Comparison of ENCODE assay signal across 28 cellular contexts in genomic region chr1:10625554-10625953, GRCh38.
A peak's percentile ranks its signal among the peaks of the same experiment; 100 is the strongest.
DNase-seq lines count a peak whose midpoint lies in the region; ATAC-seq and TF ChIP-seq lines count a peak whose summit lies in the region.
"Had no signal": no experiment of that assay in that cellular context is flagged by ENCODE, and none has a peak within 500 bp of the region (broad histone marks: within the 10 kb centered on the region; RNA-seq: fewer than 3 reads in every experiment).

No MANE protein-coding gene starts in this region.

- WGBS in esophagus squamous epithelium, 2 donors: 83 to 85% methylated on average over 1 to 4 of the region's 10 CpGs
- 90 to 97% (median 92%) methylated on average over 5 to 10 of the region's 10 CpGs for WGBS in spleen, 5 donors

- no peak overlapping the region for H3K4me2 ChIP-seq in BLaER1
- H3K4me2 ChIP-seq: BLaER1 treated with 17β-estradiol and CSF1 and Interleukin-3, amounts not matched to agents 10 nM and 100 nM had no signal

- peak; percentile 10 for DNase-seq in activated T-cell treated with anti-CD3 and anti-CD28 coated beads, Interleukin-2, amount 50 U/mL, for 1 hour
- DNase-seq in activated T-cell treated with anti-CD3 and anti-CD28 coated beads for 4 hours (no peak), esophagus squamous epithelium (lab: John Stamatoyannopoulos, UW) (no peak), spleen (peak; percentile 33), KBM-7 (no peak)
- DNase-seq in effector memory CD4-positive, alpha-beta T cell: no peak
- DNase-seq: activated CD4-positive, alpha-beta T cell treated with anti-CD3 and anti-CD28 coated beads, Interleukin-2, amount 50 U/mL, for 1 hour; caudate nucleus; COR-L47; DMS79; foreskin melanocyte; GDM1; HCEC 1CT; heart right ventricle; NCI-H146; NCI-H446 treated with DMSO at 0.1 percent for 48 hours; SHP77; stimulated activated naive CD4-positive, alpha-beta T cell treated with Interleukin-2 at 50 U/mL for 16 hours; SW 1271; T-helper 9 cell; testis had no signal

- no peaks in the 10 kb centered on the region for H3K27me3 ChIP-seq in BLaER1
- no peaks in the 10 kb centered on the region for H3K27me3 ChIP-seq in esophagus squamous epithelium
- H3K27me3 ChIP-seq in spleen (replicated peaks in 1 of 7): no peaks in the 10 kb centered on the region
- no peaks in the 10 kb centered on the region for H3K27me3 ChIP-seq in effector memory CD4-positive, alpha-beta T cell (replicated peaks; ENCODE audit: control insufficient read depth, insufficient read depth, low read length, poor library complexity, severe bottlenecking)
- H3K27me3 ChIP-seq: ascending aorta; BLaER1 treated with 17β-estradiol and CSF1 and Interleukin-3, amounts not matched to agents 10 nM and 100 nM; heart right ventricle; testis had no signal

- in situ Hi-C loops in KBM-7 (cut with MboI; ENCODE audit: low pct_unique_long_range_greater_than_20kb, low sequenced_read_pairs): no loop called here

- H3K9me3 ChIP-seq in BLaER1 (no peaks in the 10 kb centered on the region), esophagus squamous epithelium (no peaks in the 10 kb centered on the region), spleen (no peaks in the 10 kb centered on the region)
- no peaks in the 10 kb centered on the region for H3K9me3 ChIP-seq in effector memory CD4-positive, alpha-beta T cell (ENCODE audit: control insufficient read depth, low read length)
- H3K9me3 ChIP-seq: ascending aorta; BLaER1 treated with 17β-estradiol and CSF1 and Interleukin-3, amounts not matched to agents 10 nM and 100 nM; heart right ventricle; testis had no signal

- H3K36me3 ChIP-seq in BLaER1 (peaks cover 45% of the 10 kb centered on the region), esophagus squamous epithelium (peaks cover 5 to 89% (median 7%) of the 10 kb centered on the region in 3 donors), spleen (peaks cover 0 to 99% (median 53%) of the 10 kb centered on the region in 6 donors)
- peaks cover 25% of the 10 kb centered on the region for H3K36me3 ChIP-seq in effector memory CD4-positive, alpha-beta T cell (ENCODE audit: control insufficient read depth, insufficient read depth, low read length)

- TF ChIP-seq CTCF in esophagus squamous epithelium (IDR thresholded peaks at IDR 0.05) (no peak), spleen (IDR thresholded peaks at IDR 0.05 in 8 of 11, conservative IDR thresholded peaks at IDR 0.05 in 3 of 11) (no peak)

- ATAC-seq in HG02852 (IDR thresholded peaks at IDR 0.05; ENCODE audit: unreplicated experiment): no peak
- ATAC-seq: activated T-helper 17 cell treated with anti-CD3 and anti-CD28 coated beads, Interleukin-2, amount 50 U/mL, for 72 hours; esophagus mucosa; heart right ventricle had no signal

- intact Hi-C loops in esophagus squamous epithelium (cut with DNase I): loop anchor here (10.0 kb wide), 1 partner anchor 91 kb away; no protein-coding TSS in a partner anchor
- intact Hi-C loops in spleen (cut with DNase I; ENCODE audit: low total_unique reads): no loop called here

- 0 out of 2 replicates have a peak overlapping the region, but pooled peaks have one; percentile 35 for H3K27ac ChIP-seq in BLaER1
- peak overlapping the region; percentile 2 to 89 (median 72) for H3K27ac ChIP-seq in esophagus squamous epithelium
- H3K27ac ChIP-seq in spleen: no peak overlapping the region
- H3K27ac ChIP-seq in effector memory CD4-positive, alpha-beta T cell (ENCODE audit: insufficient read depth, low read length, poor library complexity, severe bottlenecking): no peak overlapping the region
- H3K27ac ChIP-seq: BLaER1 treated with 17β-estradiol and CSF1 and Interleukin-3, amounts not matched to agents 10 nM and 100 nM; heart right ventricle; testis; VCaP had no signal

- H3K9ac ChIP-seq in BLaER1: no peak overlapping the region
- H3K9ac ChIP-seq: BLaER1 treated with 17β-estradiol and CSF1 and Interleukin-3, amounts not matched to agents 10 nM and 100 nM had no signal

- peaks cover 33% of the 10 kb centered on the region for H3K4me1 ChIP-seq in BLaER1
- H3K4me1 ChIP-seq in esophagus squamous epithelium: peaks cover 0 to 26% (median 0%) of the 10 kb centered on the region in 3 donors
- H3K4me1 ChIP-seq in spleen: no peaks in the 10 kb centered on the region
- H3K4me1 ChIP-seq in effector memory CD4-positive, alpha-beta T cell (ENCODE audit: control insufficient read depth, insufficient read depth, low read length, poor library complexity, severe bottlenecking): no peaks in the 10 kb centered on the region
- H3K4me1 ChIP-seq: testis had no signal

- no peak for TF ChIP-seq POLR2A in esophagus squamous epithelium (IDR thresholded peaks at IDR 0.05)
- no peak for TF ChIP-seq POLR2A in spleen (IDR thresholded peaks at IDR 0.05)

- H3K4me3 ChIP-seq in BLaER1: no peak overlapping the region
- H3K4me3 ChIP-seq in esophagus squamous epithelium: peak overlapping the region in 2 of 4 donors; percentile 9 to 16
- H3K4me3 ChIP-seq in spleen: no peak overlapping the region
- H3K4me3 ChIP-seq in effector memory CD4-positive, alpha-beta T cell (ENCODE audit: insufficient read depth, low read depth, low read length, poor library complexity, severe bottlenecking): no peak overlapping the region
- H3K4me3 ChIP-seq: ascending aorta; BLaER1 treated with 17β-estradiol and CSF1 and Interleukin-3, amounts not matched to agents 10 nM and 100 nM; heart right ventricle; testis had no signal

- no peaks in the 10 kb centered on the region for H4K20me1 ChIP-seq in BLaER1

Comparison
In these comparisons a context has a peak if more than half of its experiments do, and no peak if none do; other contexts are left out.
1. DNase-seq: peak in activated T-cell treated with anti-CD3 and anti-CD28 coated beads, Interleukin-2, amount 50 U/mL, for 1 hour (single experiment) and spleen (single experiment); none in activated T-cell treated with anti-CD3 and anti-CD28 coated beads for 4 hours (single experiment), esophagus squamous epithelium (single experiment), KBM-7 (single experiment) and effector memory CD4-positive, alpha-beta T cell (0 of 3).
2. H3K27ac ChIP-seq: peak in BLaER1 (single experiment) and esophagus squamous epithelium (4 of 4); none in spleen (0 of 8) and effector memory CD4-positive, alpha-beta T cell (single experiment).